7 cellular contexts compared by ENCODE assay signal in the genomic region with DNA sequence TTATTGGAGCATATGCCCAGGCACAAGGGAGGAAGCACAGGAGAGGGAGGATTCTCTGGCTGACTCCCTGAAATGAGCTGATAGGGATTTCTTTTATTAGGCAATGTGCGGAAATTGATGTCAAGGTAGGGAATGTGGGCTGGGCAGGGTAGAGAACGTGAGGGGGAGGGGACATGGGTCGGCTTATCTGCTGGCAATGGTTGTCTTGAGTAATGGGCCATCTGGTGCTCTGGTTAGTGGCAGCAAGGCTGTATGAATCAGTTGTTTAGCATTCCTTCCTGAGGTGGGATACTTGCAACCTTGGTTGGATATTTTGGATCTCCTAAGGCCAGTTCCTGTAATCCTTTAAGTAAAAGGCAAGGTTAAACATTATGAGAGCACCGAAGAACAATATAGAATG.
DNase-seq lines count a peak whose midpoint lies in the region; ATAC-seq, FAIRE-seq and TF ChIP-seq lines count a peak whose summit lies in the region.
"Not testable (repeated sequence)": the region's sequence is repeated elsewhere in the genome, so short reads cannot be mapped to it uniquely, and the experiment has no call there.

No MANE protein-coding gene starts in this region.

- TF ChIP-seq RAD21 in K562 (CRISPR knock-in tag; conservative IDR thresholded peaks at IDR 0.05 in 1 of 2, IDR thresholded peaks at IDR 0.05 in 1 of 2) = not testable (repeated sequence)

- H2AFZ ChIP-seq in K562 (ENCODE audit: low read depth, low read length); trophoblast cell (ENCODE audit: insufficient read depth, low read length, poor library complexity): not testable (repeated sequence)

- H2BK12ac ChIP-seq in trophoblast cell (ENCODE audit: low read length) = not testable (repeated sequence)

- H3K79me2 ChIP-seq in K562 (ENCODE audit: control insufficient read depth, insufficient read depth, low read length); trophoblast cell (ENCODE audit: control insufficient read depth, insufficient read depth, low read length, poor library complexity): not testable (repeated sequence)

- H2BK120ac ChIP-seq in trophoblast cell (ENCODE audit: insufficient read depth, low read length, poor library complexity) = not testable (repeated sequence)

- WGBS in K562 (ENCODE audit: insufficient coverage, low coverage, missing lambda C conversion rate) = 78% methylated on average over 1 of the region's 4 CpGs
- WGBS in trophoblast cell (ENCODE audit: extremely low coverage, insufficient coverage, insufficient read length) = no CpG with 5 or more reads among the region's 4 CpGs

- H3K27me3 ChIP-seq in WERI-Rb-1 (ENCODE audit: insufficient read depth, low read depth, severe bottlenecking); K562 (ENCODE audit: control insufficient read depth in 2 of 2, insufficient read depth in 2 of 2, low read length in 2 of 2); trophoblast cell (ENCODE audit: insufficient read depth, low read length): not testable (repeated sequence)

- ATAC-seq in K562 = not testable (repeated sequence)

- not testable (repeated sequence) for H3K9me1 ChIP-seq in K562 (ENCODE audit: control insufficient read depth, insufficient read depth, low read length)

- DNase-seq in ELF-1 (ENCODE audit: low read depth, low spot score) (peak; percentile 49), NCI-H226 (peak; percentile 88), WERI-Rb-1 (peak; percentile 45), fibroblast of villous mesenchyme (ENCODE audit: low read depth) (peak; percentile 97), iris pigment epithelial cell (ENCODE audit: low read depth) (peak; percentile 32), trophoblast cell (peak; percentile 59 to 76)
- DNase-seq in K562 (ENCODE audit: extremely low read depth in 1 of 4, low spot score in 3 of 4) = not testable (repeated sequence)

- not testable (repeated sequence) for H3K9me3 ChIP-seq in WERI-Rb-1 (ENCODE audit: severe bottlenecking); K562 (replicated peaks; ENCODE audit: control insufficient read depth, insufficient read depth, low read depth, low read length); trophoblast cell (ENCODE audit: insufficient read depth, low read depth, low read length)

- H3K4me2 ChIP-seq in K562 (ENCODE audit: insufficient read depth, low read length); trophoblast cell (ENCODE audit: low read length): not testable (repeated sequence)

- FAIRE-seq in K562 (lab: Jason Lieb, UNC) = not testable (repeated sequence)

- H4K91ac ChIP-seq in trophoblast cell (ENCODE audit: low read depth, low read length) = not testable (repeated sequence)

- intact Hi-C loops in K562 (cut with micrococcal nuclease) = not testable (repeated sequence)

- not testable (repeated sequence) for H3K4me1 ChIP-seq in K562 (replicated peaks in 1 of 2; ENCODE audit: control insufficient read depth in 2 of 2, insufficient read depth in 2 of 2, low read length in 2 of 2); trophoblast cell (ENCODE audit: control insufficient read depth in 1 of 2, insufficient read depth in 2 of 2, low read length in 2 of 2)

- not testable (repeated sequence) for H3K4me3 ChIP-seq in WERI-Rb-1 (ENCODE audit: low read depth, low read length); K562; fibroblast of villous mesenchyme (ENCODE audit: low read depth, low read length); trophoblast cell (ENCODE audit: low read depth, low read length)

- H2BK5ac ChIP-seq in trophoblast cell (ENCODE audit: low read depth, low read length, poor library complexity) = not testable (repeated sequence)

- H4K20me1 ChIP-seq in K562 (replicated peaks; ENCODE audit: control insufficient read depth, insufficient read depth, low read length) = not testable (repeated sequence)

- POLR2A ChIA-PET in K562 (lab: Yijun Ruan, JAX) = not testable (repeated sequence)

- TF ChIP-seq EP300 in K562 (IDR thresholded peaks at IDR 0.05; ENCODE audit: low read length) = not testable (repeated sequence)

- not testable (repeated sequence) for H3K14ac ChIP-seq in trophoblast cell (ENCODE audit: low read length)

- not testable (repeated sequence) for H3K9ac ChIP-seq in K562 (ENCODE audit: insufficient read depth in 1 of 2, low read depth in 2 of 2, low read length in 2 of 2); trophoblast cell (ENCODE audit: low read length)

- not testable (repeated sequence) for TF ChIP-seq POLR2A in K562 (conservative IDR thresholded peaks at IDR 0.05)

- not testable (repeated sequence) for TF ChIP-seq CTCF in WERI-Rb-1 (IDR thresholded peaks at IDR 0.05; ENCODE audit: low read depth, low read length); K562 (IDR thresholded peaks at IDR 0.05 in 2 of 3, conservative IDR thresholded peaks at IDR 0.05 in 1 of 3; ENCODE audit: insufficient read depth in 2 of 3, low read depth in 1 of 3, low read length in 3 of 3); fibroblast of villous mesenchyme (IDR thresholded peaks at IDR 0.05; ENCODE audit: insufficient read depth, low read depth, low read length)

- not testable (repeated sequence) for H4K12ac ChIP-seq in trophoblast cell (ENCODE audit: low read depth, low read length)

- H3K79me1 ChIP-seq in trophoblast cell (ENCODE audit: low read length) = not testable (repeated sequence)

- H4K8ac ChIP-seq in trophoblast cell (ENCODE audit: low read depth, low read length) = not testable (repeated sequence)

- H3K36me3 ChIP-seq in WERI-Rb-1; K562 (ENCODE audit: control insufficient read depth, insufficient read depth, low read length); trophoblast cell (ENCODE audit: control insufficient read depth in 1 of 2, insufficient read depth in 2 of 2, low read length in 2 of 2): not testable (repeated sequence)

- H3K23ac ChIP-seq in trophoblast cell (ENCODE audit: low read length) = not testable (repeated sequence)

- in situ Hi-C loops in K562 (cut with MboI) = not testable (repeated sequence)

- H3K4ac ChIP-seq in trophoblast cell (ENCODE audit: low read depth, low read length) = not testable (repeated sequence)

- H3K18ac ChIP-seq in trophoblast cell (ENCODE audit: low read length) = not testable (repeated sequence)

- CTCF ChIA-PET in K562 (lab: Yijun Ruan, JAX; ENCODE audit: low intra/inter-chr PET ratio) = not testable (repeated sequence)

- not testable (repeated sequence) for H2AK5ac ChIP-seq in trophoblast cell (ENCODE audit: low read length)

- BruUV-seq in K562 (replicated peaks; lab: Mats Ljungman, UMichigan) = not testable (repeated sequence)

- H3K27ac ChIP-seq in WERI-Rb-1; K562 (ENCODE audit: extremely low read depth, low read depth, low read length); trophoblast cell (ENCODE audit: low read depth, low read length): not testable (repeated sequence)

TF ChIP-seq in K562, 482 proteins besides CTCF, POLR2A, EP300 and RAD21:
- TF ChIP-seq, protein P1, sequence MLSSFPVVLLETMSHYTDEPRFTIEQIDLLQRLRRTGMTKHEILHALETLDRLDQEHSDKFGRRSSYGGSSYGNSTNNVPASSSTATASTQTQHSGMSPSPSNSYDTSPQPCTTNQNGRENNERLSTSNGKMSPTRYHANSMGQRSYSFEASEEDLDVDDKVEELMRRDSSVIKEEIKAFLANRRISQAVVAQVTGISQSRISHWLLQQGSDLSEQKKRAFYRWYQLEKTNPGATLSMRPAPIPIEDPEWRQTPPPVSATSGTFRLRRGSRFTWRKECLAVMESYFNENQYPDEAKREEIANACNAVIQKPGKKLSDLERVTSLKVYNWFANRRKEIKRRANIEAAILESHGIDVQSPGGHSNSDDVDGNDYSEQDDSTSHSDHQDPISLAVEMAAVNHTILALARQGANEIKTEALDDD (IDR thresholded peaks at IDR 0.05) = peak; percentile 16; the same call in 1 of the 2 replicates
